In the genomic region with DNA sequence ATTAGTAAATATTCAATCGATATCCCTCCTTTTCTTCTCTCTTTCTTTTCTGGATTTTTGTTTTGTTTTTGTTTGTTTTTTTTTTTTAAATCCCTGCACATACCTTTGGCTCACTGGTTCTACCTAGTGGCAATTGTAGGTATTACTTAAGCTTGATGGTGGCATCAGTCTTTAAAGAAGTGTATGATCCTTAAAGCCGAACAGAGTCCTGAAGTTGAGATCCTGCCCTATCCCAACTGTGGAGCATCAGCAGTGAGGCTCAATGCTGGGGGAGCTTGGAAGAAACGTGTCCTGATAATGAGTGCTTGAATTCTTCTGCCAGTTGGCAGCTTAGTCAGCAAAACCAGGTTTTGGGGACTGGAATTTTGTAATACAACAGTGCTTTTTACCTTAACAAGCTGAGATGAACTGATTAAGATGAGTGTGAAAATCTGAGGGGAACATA, we compare ENCODE assay signal across 8 cellular contexts.
DNase-seq lines count a peak whose midpoint lies in the region; ATAC-seq and TF ChIP-seq lines count a peak whose summit lies in the region.

No MANE protein-coding gene starts in this region.

- peak; percentile 48 for DNase-seq in AG10803 (ENCODE audit: low read depth)
- peak; percentile 37 for DNase-seq in GM10266 (ENCODE audit: extremely low spot score)
- peak; percentile 6 for DNase-seq in NCI-H2081 treated with DMSO at 0.1 percent for 48 hours (lab: John Stamatoyannopoulos, UW)
- DNase-seq in brain microvascular endothelial cell: peak; percentile 46
- no peak for DNase-seq in left lobe of liver (ENCODE audit: low spot score)
- no peak for DNase-seq in ureter (ENCODE audit: low spot score)

- H3K36me3 ChIP-seq in brain microvascular endothelial cell (replicated peaks): no peaks in the 10 kb centered on the region

- ATAC-seq in left lobe of liver: peak; percentile 90
- no peak for ATAC-seq in HG03460 (IDR thresholded peaks at IDR 0.05; ENCODE audit: unreplicated experiment)
- ATAC-seq in HG02973 (IDR thresholded peaks at IDR 0.05; ENCODE audit: unreplicated experiment): no peak

- TF ChIP-seq CTCF in AG10803 (conservative IDR thresholded peaks at IDR 0.05; ENCODE audit: low read length) (peak; percentile 81), GM10266 (IDR thresholded peaks at IDR 0.05; ENCODE audit: control insufficient read depth, insufficient read depth, low read depth, missing control alignments) (peak; percentile 70), brain microvascular endothelial cell (IDR thresholded peaks at IDR 0.05; ENCODE audit: low read depth, low read length, missing control alignments) (peak; percentile 67)

- H3K4me3 ChIP-seq in AG10803 (ENCODE audit: low read length) (no peak overlapping the region), brain microvascular endothelial cell (ENCODE audit: low read depth, low read length) (no peak overlapping the region)

- in situ Hi-C loops in brain microvascular endothelial cell (cut with HindIII; ENCODE audit: low pct_ligation_motif_present, low sequenced_read_pairs): no loop called here

- H3K27ac ChIP-seq in brain microvascular endothelial cell: no peak overlapping the region

- H3K27me3 ChIP-seq in brain microvascular endothelial cell (replicated peaks): no peaks in the 10 kb centered on the region

Comparison
In these comparisons a context has a peak if more than half of its experiments do, and no peak if none do; other contexts are left out.
1. DNase-seq: peak in AG10803 (single experiment), GM10266 (single experiment), NCI-H2081 treated with DMSO at 0.1 percent for 48 hours (single experiment) and brain microvascular endothelial cell (single experiment); none in left lobe of liver (single experiment) and ureter (single experiment).
2. Peak in every context shown above with its lines, with median percentiles within 50 percentile points of each other: CTCF ChIP-seq.